ENCODE assay signal across 10 cellular contexts in the genomic region with DNA sequence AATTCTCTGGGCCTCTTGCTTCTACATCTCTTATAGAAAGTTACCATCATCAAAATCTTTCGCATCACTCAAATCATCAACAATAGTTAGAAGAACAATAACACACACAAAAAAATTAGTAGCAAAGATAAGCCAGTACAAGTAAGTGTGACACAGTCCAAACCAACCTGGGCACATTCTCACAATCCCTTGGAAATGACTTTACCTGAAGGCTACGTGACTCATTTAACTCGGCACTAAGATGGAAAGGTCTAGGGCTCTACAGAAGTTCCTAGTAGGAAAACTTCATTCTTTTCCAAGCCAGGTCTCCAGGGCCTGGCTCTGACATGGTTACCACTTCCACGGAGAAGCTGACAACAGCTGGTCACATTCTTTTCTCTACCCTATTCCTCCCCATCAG. TPM values are rescaled to one million over a fixed set of nuclear protein-coding genes. Genes with fewer than 3 reads are reported as not detected.
DNase-seq lines count a peak whose midpoint lies in the region; ATAC-seq and TF ChIP-seq lines count a peak whose summit lies in the region.
"Not testable (repeated sequence)": the region's sequence is repeated elsewhere in the genome, so short reads cannot be mapped to it uniquely, and the experiment has no call there.
"Had no signal": no experiment of that assay in that cellular context is flagged by ENCODE, and none has a peak within 500 bp of the region (broad histone marks: within the 10 kb centered on the region; RNA-seq: fewer than 3 reads in every experiment).

No MANE protein-coding gene starts in this region.

- not testable (repeated sequence) for H2BK20ac ChIP-seq in IMR-90 (ENCODE audit: low read depth, low read length)

- H3K4me3 ChIP-seq in IMR-90 (ENCODE audit: insufficient read depth, low read depth, low read length); Panc1 (ENCODE audit: low read depth in 2 of 2, low read length in 2 of 2); RWPE2 (ENCODE audit: severe bottlenecking): not testable (repeated sequence)

- not testable (repeated sequence) for H3K14ac ChIP-seq in IMR-90 (replicated peaks; ENCODE audit: low read depth, low read length)

- H3K4ac ChIP-seq in IMR-90 (ENCODE audit: low read depth, low read length), result not testable (repeated sequence)

- not testable (repeated sequence) for H2BK5ac ChIP-seq in IMR-90 (ENCODE audit: low read depth, low read length, poor library complexity, severe bottlenecking)

- POLR2A ChIA-PET in IMR-90 (lab: Charles Lee; ENCODE audit: unreplicated experiment); Panc1 (lab: Charles Lee): not testable (repeated sequence)

- TF ChIP-seq POLR2A in IMR-90 (IDR thresholded peaks at IDR 0.05; ENCODE audit: low read depth, low read length), result not testable (repeated sequence)

- dilution Hi-C loops in IMR-90 (cut with HindIII; ENCODE audit: low sequenced_read_pairs, unreplicated experiment), result not testable (repeated sequence)

- not testable (repeated sequence) for H3K4me1 ChIP-seq in IMR-90 (ENCODE audit: control insufficient read depth, insufficient read depth, low read length); Panc1 (ENCODE audit: control insufficient read depth, insufficient read depth, low read length); RWPE2 (ENCODE audit: insufficient read depth, poor library complexity, severe bottlenecking); foreskin keratinocyte

- not testable (repeated sequence) for H3K27ac ChIP-seq in IMR-90 (ENCODE audit: insufficient read depth, low read length); Panc1 (ENCODE audit: low read length); RWPE2 (ENCODE audit: poor library complexity, severe bottlenecking); foreskin keratinocyte

- H3K9ac ChIP-seq in IMR-90 (ENCODE audit: low read depth, low read length), result not testable (repeated sequence)

- in situ Hi-C loops in IMR-90 (cut with MboI; ENCODE audit: low sequenced_read_pairs); Panc1 (cut with HindIII; ENCODE audit: low pct_unique_long_range_greater_than_20kb, low sequenced_read_pairs): not testable (repeated sequence)

- not testable (repeated sequence) for H2AK9ac ChIP-seq in IMR-90 (replicated peaks; ENCODE audit: low read depth, low read length, poor library complexity)

- not testable (repeated sequence) for H3K36me3 ChIP-seq in IMR-90 (ENCODE audit: control insufficient read depth, insufficient read depth, low read length); Panc1 (ENCODE audit: control insufficient read depth, insufficient read depth, low read length); RWPE2 (ENCODE audit: low read depth)

- H2AFZ ChIP-seq in IMR-90 (replicated peaks; ENCODE audit: low read length, poor library complexity), result not testable (repeated sequence)

- H3K23ac ChIP-seq in IMR-90 (ENCODE audit: low read depth, low read length), result not testable (repeated sequence)

- not testable (repeated sequence) for ATAC-seq in IMR-90 (ENCODE audit: low read depth); Panc1
- ATAC-seq in RWPE2 (ENCODE audit: low read depth) (peak; percentile 48; the same call in 1 of the 3 replicates), esophagus mucosa (peak; percentile 51), foreskin keratinocyte (peak; percentile 86)

- no CpG with 5 or more reads among the region's 4 CpGs for WGBS in IMR-90 (ENCODE audit: extremely low coverage in 2 of 2, insufficient read length in 1 of 2), 2 experiments

- TF ChIP-seq CTCF in IMR-90 (conservative IDR thresholded peaks at IDR 0.05; ENCODE audit: low read depth, low read length); Panc1 (IDR thresholded peaks at IDR 0.05); RWPE2 (IDR thresholded peaks at IDR 0.05; ENCODE audit: poor library complexity, severe bottlenecking); foreskin keratinocyte (conservative IDR thresholded peaks at IDR 0.05): not testable (repeated sequence)

- H4K20me1 ChIP-seq in IMR-90 (ENCODE audit: insufficient read depth, low read length), result not testable (repeated sequence)

- H3K18ac ChIP-seq in IMR-90 (ENCODE audit: low read depth, low read length), result not testable (repeated sequence)

- not testable (repeated sequence) for H2BK15ac ChIP-seq in IMR-90 (ENCODE audit: low read depth, low read length)

- H3K27me3 ChIP-seq in IMR-90 (ENCODE audit: control insufficient read depth, insufficient read depth, low read length); Panc1 (ENCODE audit: control insufficient read depth, insufficient read depth, low read length); RWPE2 (ENCODE audit: insufficient read depth, poor library complexity, severe bottlenecking); foreskin keratinocyte: not testable (repeated sequence)

- not testable (repeated sequence) for TF ChIP-seq RAD21 in IMR-90 (IDR thresholded peaks at IDR 0.05; ENCODE audit: low read length)

- not testable (repeated sequence) for H3K79me1 ChIP-seq in IMR-90 (ENCODE audit: low read depth in 1 of 2, low read length in 2 of 2)

- not testable (repeated sequence) for H3K56ac ChIP-seq in IMR-90 (ENCODE audit: extremely low read depth, insufficient read depth, low read length)

- not testable (repeated sequence) for H3K4me2 ChIP-seq in IMR-90 (ENCODE audit: low read depth, low read length)

- CTCF ChIA-PET in IMR-90 (lab: Yijun Ruan, JAX); Panc1 (lab: Charles Lee): not testable (repeated sequence)

- not testable (repeated sequence) for H2BK120ac ChIP-seq in IMR-90 (ENCODE audit: low read depth, low read length)

- intact Hi-C loops in IMR-90 (cut with micrococcal nuclease); Panc1 (cut with micrococcal nuclease; ENCODE audit: unreplicated experiment): not testable (repeated sequence)

- H4K8ac ChIP-seq in IMR-90 (ENCODE audit: low read depth in 2 of 2, low read length in 2 of 2), result not testable (repeated sequence)

- not testable (repeated sequence) for H4K5ac ChIP-seq in IMR-90 (ENCODE audit: low read depth, low read length)

- not testable (repeated sequence) for H3K9me1 ChIP-seq in IMR-90 (ENCODE audit: insufficient read depth, low read length)

- H3K9me3 ChIP-seq in IMR-90 (ENCODE audit: control insufficient read depth, insufficient read depth, low read length); Panc1 (ENCODE audit: control insufficient read depth, insufficient read depth, low read depth, low read length); RWPE2 (ENCODE audit: severe bottlenecking): not testable (repeated sequence)

- DNase-seq in IMR-90; Panc1 (ENCODE audit: low read depth, low spot score); RWPE2 (ENCODE audit: low spot score); foreskin keratinocyte: not testable (repeated sequence)

- not testable (repeated sequence) for H2AK5ac ChIP-seq in IMR-90 (ENCODE audit: low read depth, low read length)

- BruUV-seq in IMR-90 (replicated peaks; lab: Mats Ljungman, UMichigan), result TSS peak; percentile 20
- TSS peak; percentile 64 for BruUV-seq in Panc1 (replicated peaks; lab: Mats Ljungman, UMichigan)

- not testable (repeated sequence) for H4K91ac ChIP-seq in IMR-90 (ENCODE audit: insufficient read depth, low read depth, low read length)

RNA-seq across cellular contexts. Expression of a gene that starts 41.7 kb away (rescaled TPM):
- 50.7 and 69.2 TPM in 2 replicates for total RNA-seq in IMR-90 (2012; rRNA removed)
- 14.3 and 15.9 TPM in 2 replicates for polyA plus RNA-seq in IMR-90 (2012; rRNA removed)
- polyA plus RNA-seq in IMR-90 (2012; cell fraction: cytosol; rRNA removed), result 4.6 and 17.7 TPM in 2 replicates
- 6.1 and 23.9 TPM in 2 replicates for polyA plus RNA-seq in IMR-90 (2012; cell fraction: nucleus; rRNA removed; ENCODE audit: low replicate concordance)
- 42.4 TPM for total RNA-seq in Panc1 (2021; ENCODE audit: unreplicated experiment)
- 13.9 TPM for polyA plus RNA-seq in Panc1 (2012; ENCODE audit: insufficient read length)
- total RNA-seq in esophagus mucosa, result 25.9 TPM
- 20.6 and 26.9 TPM in 2 replicates for total RNA-seq in foreskin keratinocyte
- 3.2 and 4.6 TPM in 2 replicates for polyA plus RNA-seq in foreskin keratinocyte

RNA-seq across cellular contexts. Expression of a gene that starts 42.3 kb away (rescaled TPM):
- total RNA-seq in IMR-90 (2012; rRNA removed) (0.72 and 0.83 TPM in 2 replicates), Panc1 (2021; ENCODE audit: unreplicated experiment) (12.8 TPM), esophagus mucosa (2.8 TPM), foreskin keratinocyte (2.7 and 4.8 TPM in 2 replicates)
- polyA plus RNA-seq in IMR-90 (2012; rRNA removed) (1.2 and 1.4 TPM in 2 replicates), foreskin keratinocyte (2.1 and 3.7 TPM in 2 replicates)
- polyA plus RNA-seq in IMR-90 (2012; cell fraction: cytosol; rRNA removed), result 0.20 and 0.37 TPM in 2 replicates
- polyA plus RNA-seq in IMR-90 (2012; cell fraction: nucleus; rRNA removed; ENCODE audit: low replicate concordance), result 0.18 and 1.3 TPM in 2 replicates
- 2.9 TPM for polyA plus RNA-seq in Panc1 (2012; ENCODE audit: insufficient read length)
- total RNA-seq: CD4-positive, alpha-beta memory T cell; CD4-positive, alpha-beta T cell; CD4-positive, CD25-positive, alpha-beta regulatory T cell; CD8-positive, alpha-beta T cell had no signal
- polyA plus RNA-seq: CD4-positive, alpha-beta memory T cell; CD8-positive, alpha-beta memory T cell had no signal
